ENCODE assay signal across 12 cellular contexts in the genomic region with DNA sequence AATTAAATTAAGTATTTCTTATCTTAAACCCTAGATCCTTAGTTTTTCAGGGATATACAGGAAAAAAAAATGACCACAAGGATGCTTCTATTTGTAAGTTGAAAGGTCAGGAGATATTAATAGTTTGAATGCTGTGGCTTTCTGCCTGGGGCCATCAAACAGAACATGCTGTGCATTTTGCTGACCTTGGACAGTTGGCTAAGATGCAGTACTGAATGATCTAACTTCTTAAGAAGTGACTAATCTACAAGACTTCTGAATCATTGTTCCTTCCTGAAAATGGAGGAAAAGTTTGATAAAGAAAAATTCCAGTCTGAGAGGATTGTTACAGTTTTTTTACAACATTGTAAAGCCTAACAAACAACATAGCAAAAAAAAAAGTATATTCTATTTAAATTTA.
DNase-seq lines count a peak whose midpoint lies in the region; ATAC-seq and TF ChIP-seq lines count a peak whose summit lies in the region.
"Had no signal": no experiment of that assay in that cellular context is flagged by ENCODE, and none has a peak within 500 bp of the region (broad histone marks: within the 10 kb centered on the region; RNA-seq: fewer than 3 reads in every experiment).

No MANE protein-coding gene starts in this region.

- CTCF ChIA-PET in AG04449 (lab: Yijun Ruan, JAX): interaction anchor here (1.3 kb wide), 1 partner anchor 117 kb away, joined by 4 read pairs; no protein-coding TSS in a partner anchor

- peak; percentile 20 to 28 for ATAC-seq in lower lobe of right lung

- DNase-seq in AG04449 (ENCODE audit: low read depth, low spot score): peak; percentile 84
- DNase-seq in NCI-H226: peak; percentile 86
- peak; percentile 94 for DNase-seq in dermis blood vessel endothelial cell
- no peak for DNase-seq in lower lobe of right lung
- no peak for DNase-seq in nucleus accumbens (lab: John Stamatoyannopoulos, UW)
- no peak for DNase-seq in NCI-H748 (lab: John Stamatoyannopoulos, UW; ENCODE audit: unreplicated experiment)
- no peak for DNase-seq in DMS 273 (lab: John Stamatoyannopoulos, UW; ENCODE audit: unreplicated experiment)
- DNase-seq in HuH-7 (ENCODE audit: low spot score): no peak
- DNase-seq: activated T-cell treated with anti-CD3 and anti-CD28 coated beads for 4 hours; COR-L47; hypothalamus; NK-92 treated with Interleukin-12 subunit alpha and Interleukin-12 subunit beta, amount 100 ng/mL, for 24 hours had no signal

- H3K4me1 ChIP-seq in lower lobe of right lung: peaks cover 21% of the 10 kb centered on the region

- POLR2A ChIA-PET in AG04449 (lab: Yijun Ruan, JAX): no interaction called here

- H3K27me3 ChIP-seq in lower lobe of right lung (ENCODE audit: low read depth): no peaks in the 10 kb centered on the region

- H3K27ac ChIP-seq in lower lobe of right lung: peak overlapping the region; percentile 12

- H3K9me3 ChIP-seq in lower lobe of right lung: no peaks in the 10 kb centered on the region

- TF ChIP-seq CTCF in AG04449 (IDR thresholded peaks at IDR 0.05; ENCODE audit: insufficient read depth, low read length, missing control alignments): no peak
- TF ChIP-seq CTCF in lower lobe of right lung (IDR thresholded peaks at IDR 0.05): no peak

- no peaks in the 10 kb centered on the region for H3K36me3 ChIP-seq in lower lobe of right lung

- H3K4me3 ChIP-seq in AG04449 (ENCODE audit: low read depth, low read length): no peak overlapping the region
- H3K4me3 ChIP-seq in lower lobe of right lung: no peak overlapping the region

- intact Hi-C loops in lower lobe of right lung (cut with DNase I): no loop called here

Comparison
In these comparisons a context has a peak if more than half of its experiments do, and no peak if none do; other contexts are left out.
1. DNase-seq: peak in AG04449 (single experiment), NCI-H226 (single experiment) and dermis blood vessel endothelial cell (single experiment); none in lower lobe of right lung (single experiment), nucleus accumbens (0 of 56), NCI-H748 (single experiment), DMS 273 (single experiment) and HuH-7 (single experiment).